In the genomic region with DNA sequence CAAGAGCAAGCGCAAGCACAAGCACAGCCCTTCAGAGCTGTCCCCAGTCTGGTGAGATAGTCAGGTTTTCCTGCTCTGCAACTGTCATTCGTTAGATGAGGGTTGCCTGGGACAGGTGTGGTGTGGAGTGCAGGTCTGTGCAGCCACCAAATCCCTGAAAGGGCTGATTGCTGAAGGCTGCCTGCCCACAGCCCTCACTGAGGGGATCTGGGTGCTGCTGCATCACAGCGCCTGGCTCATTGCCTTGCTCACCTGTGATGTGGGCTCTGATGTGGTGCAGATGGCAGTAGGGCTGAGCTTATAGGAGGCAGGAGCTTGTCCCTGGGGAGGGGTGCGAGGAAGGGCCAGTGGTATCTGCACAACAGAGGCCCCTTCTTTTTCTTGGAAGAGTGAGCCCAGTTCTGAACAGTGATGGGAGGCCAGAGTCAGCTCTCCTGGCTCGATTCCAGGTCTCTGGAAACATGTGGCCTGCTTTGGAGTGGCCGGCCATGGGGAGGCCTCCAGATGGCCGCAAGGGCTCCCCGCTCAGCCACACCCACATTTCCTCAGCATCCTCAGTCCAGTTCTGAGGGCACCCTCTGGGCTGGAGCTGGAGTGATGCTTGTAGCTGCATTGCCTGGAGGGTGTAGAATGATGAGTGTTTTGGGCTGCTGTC, we compare ENCODE assay signal across 14 cellular contexts. TPM values are rescaled to one million over a fixed set of nuclear protein-coding genes. Genes with fewer than 3 reads are reported as not detected.
DNase-seq lines count a peak whose midpoint lies in the region; ATAC-seq lines count a peak whose summit lies in the region.
"Had no signal": no experiment of that assay in that cellular context is flagged by ENCODE, and none has a peak within 500 bp of the region (broad histone marks: within the 10 kb centered on the region; RNA-seq: fewer than 3 reads in every experiment).

No MANE protein-coding gene starts in this region.

- H3K4me3 Mint-ChIP-seq in activated naive CD4-positive, alpha-beta T cell treated with anti-CD3 and anti-CD28 coated beads, Interleukin-2, amount 10 ng/mL, durations not matched to agents 7 days and 5 days, result no peak overlapping the region
- H3K4me3 Mint-ChIP-seq in activated naive CD4-positive, alpha-beta T cell treated with anti-CD3 and anti-CD28 coated beads for 36 hours, result no peak overlapping the region

- H3K27ac Mint-ChIP-seq in activated naive CD4-positive, alpha-beta T cell treated with anti-CD3 and anti-CD28 coated beads, Interleukin-2, amount 10 ng/mL, durations not matched to agents 7 days and 5 days, result peak overlapping the region; percentile 17
- no peak overlapping the region for H3K27ac Mint-ChIP-seq in activated naive CD4-positive, alpha-beta T cell treated with anti-CD3 and anti-CD28 coated beads for 36 hours

- no peaks in the 10 kb centered on the region for H3K9me3 Mint-ChIP-seq in activated naive CD4-positive, alpha-beta T cell treated with anti-CD3 and anti-CD28 coated beads, Interleukin-2, amount 10 ng/mL, durations not matched to agents 7 days and 5 days
- no peaks in the 10 kb centered on the region for H3K9me3 Mint-ChIP-seq in activated naive CD4-positive, alpha-beta T cell treated with anti-CD3 and anti-CD28 coated beads for 36 hours
- H3K9me3 Mint-ChIP-seq: activated B cell treated with CpG ODN at 0.5 μM for 24 hours had no signal

- DNase-seq in activated naive CD4-positive, alpha-beta T cell treated with anti-CD3 and anti-CD28 coated beads, Interleukin-2, amount 10 ng/mL, durations not matched to agents 7 days and 5 days, result no peak
- no peak for DNase-seq in activated naive CD4-positive, alpha-beta T cell treated with anti-CD3 and anti-CD28 coated beads for 36 hours
- DNase-seq in hepatic stellate cell (ENCODE audit: low spot score), result peak; percentile 36
- DNase-seq in substantia nigra (lab: John Stamatoyannopoulos, UW), result peak in 43 of 49 donors; percentile 18 to 80 (median 52)
- DNase-seq in stimulated activated CD4-positive, alpha-beta T cell treated with anti-CD3 and anti-CD28 coated beads, Interleukin-12 subunit alpha, Interleukin-12 subunit beta, amount 100 ng/mL, for 4 hours, result no peak
- DNase-seq in NCI-H1694 (lab: John Stamatoyannopoulos, UW), result no peak
- DNase-seq: activated B cell treated with CpG ODN at 0.5 μM for 24 hours, amniotic stem cell, mammary epithelial cell, NCI-H2029 had no signal

- no peaks in the 10 kb centered on the region for H3K27me3 Mint-ChIP-seq in activated naive CD4-positive, alpha-beta T cell treated with anti-CD3 and anti-CD28 coated beads, Interleukin-2, amount 10 ng/mL, durations not matched to agents 7 days and 5 days
- H3K27me3 Mint-ChIP-seq in activated naive CD4-positive, alpha-beta T cell treated with anti-CD3 and anti-CD28 coated beads for 36 hours (ENCODE audit: low read depth), result no peaks in the 10 kb centered on the region
- H3K27me3 Mint-ChIP-seq: activated B cell treated with CpG ODN at 0.5 μM for 24 hours had no signal

- peak overlapping the region; percentile 42 for H3K27ac ChIP-seq in angular gyrus (ENCODE audit: low read depth, low read length)
- H3K27ac ChIP-seq in substantia nigra (ENCODE audit: low read depth, low read length, poor library complexity, severe bottlenecking), result peak overlapping the region; percentile 94
- H3K27ac ChIP-seq: skin epidermis had no signal

- intact Hi-C loops in activated naive CD4-positive, alpha-beta T cell treated with anti-CD3 and anti-CD28 coated beads for 36 hours (cut with micrococcal nuclease), result no loop called here

- CTCF ChIA-PET in activated naive CD4-positive, alpha-beta T cell treated with anti-CD3 and anti-CD28 coated beads, Interleukin-2, amount 10 ng/mL, durations not matched to agents 7 days and 5 days (lab: Charles Lee), result interaction anchor here (0.9 to 3.5 kb wide), 2 partner anchors 9 to 120 kb away, joined by 3 to 19 read pairs; no protein-coding TSS in a partner anchor
- CTCF ChIA-PET in activated naive CD4-positive, alpha-beta T cell treated with anti-CD3 and anti-CD28 coated beads for 36 hours (lab: Charles Lee), result interaction anchor here (1.5 to 4.2 kb wide), 2 partner anchors 9 to 17 kb away, joined by 4 to 28 read pairs; no protein-coding TSS in a partner anchor

- peaks cover 62% of the 10 kb centered on the region for H3K4me1 Mint-ChIP-seq in activated naive CD4-positive, alpha-beta T cell treated with anti-CD3 and anti-CD28 coated beads, Interleukin-2, amount 10 ng/mL, durations not matched to agents 7 days and 5 days
- H3K4me1 Mint-ChIP-seq in activated naive CD4-positive, alpha-beta T cell treated with anti-CD3 and anti-CD28 coated beads for 36 hours (ENCODE audit: low read depth), result peaks cover 46% of the 10 kb centered on the region

- no peak for ATAC-seq in GM21423 (IDR thresholded peaks at IDR 0.05; ENCODE audit: unreplicated experiment)
- ATAC-seq: Panc1 had no signal

- peaks cover 54% of the 10 kb centered on the region for H3K36me3 Mint-ChIP-seq in activated naive CD4-positive, alpha-beta T cell treated with anti-CD3 and anti-CD28 coated beads, Interleukin-2, amount 10 ng/mL, durations not matched to agents 7 days and 5 days
- H3K36me3 Mint-ChIP-seq in activated naive CD4-positive, alpha-beta T cell treated with anti-CD3 and anti-CD28 coated beads for 36 hours (ENCODE audit: low read depth), result peaks cover 8% of the 10 kb centered on the region

RNA-seq across cellular contexts. Expression of a gene that starts 11.4 kb away (rescaled TPM):
- total RNA-seq in activated naive CD4-positive, alpha-beta T cell treated with anti-CD3 and anti-CD28 coated beads for 36 hours, result 10 to 100 TPM; 43.4 to 45.5 TPM

Comparison
In these comparisons a context has a peak if more than half of its experiments do, and no peak if none do; other contexts are left out.
1. DNase-seq: peak in hepatic stellate cell (single experiment) and substantia nigra (43 of 49); none in activated naive CD4-positive, alpha-beta T cell treated with anti-CD3 and anti-CD28 coated beads, Interleukin-2, amount 10 ng/mL, durations not matched to agents 7 days and 5 days (single experiment), activated naive CD4-positive, alpha-beta T cell treated with anti-CD3 and anti-CD28 coated beads for 36 hours (single experiment), stimulated activated CD4-positive, alpha-beta T cell treated with anti-CD3 and anti-CD28 coated beads, Interleukin-12 subunit alpha, Interleukin-12 subunit beta, amount 100 ng/mL, for 4 hours (single experiment) and NCI-H1694 (single experiment).